In genomic region chr3:126915015-126915414, GRCh38 we compare ENCODE assay signal across 21 cellular contexts.
DNase-seq lines count a peak whose midpoint lies in the region; ATAC-seq, FAIRE-seq and TF ChIP-seq lines count a peak whose summit lies in the region.
"Had no signal": no experiment of that assay in that cellular context is flagged by ENCODE, and none has a peak within 500 bp of the region (broad histone marks: within the 10 kb centered on the region; RNA-seq: fewer than 3 reads in every experiment).

No MANE protein-coding gene starts in this region.

- in situ Hi-C loops in ACHN (cut with HindIII; ENCODE audit: low pct_ligation_motif_present, low pct_unique_long_range_greater_than_20kb, low sequenced_read_pairs) = no loop called here

- TF ChIP-seq CTCF in left ventricle myocardium inferior (IDR thresholded peaks at IDR 0.05; ENCODE audit: borderline replicate concordance) (no peak), endothelial cell of umbilical vein (IDR thresholded peaks at IDR 0.05; ENCODE audit: extremely low read depth in 1 of 2, insufficient read depth in 1 of 2, low read depth in 1 of 2, low read length in 2 of 2) (no peak), sigmoid colon (IDR thresholded peaks at IDR 0.05) (no peak), colonic mucosa (IDR thresholded peaks at IDR 0.05) (no peak)

- dilution Hi-C loops in endothelial cell of umbilical vein (cut with MboI; ENCODE audit: extremely low pct_ligation_motif_present, low sequenced_read_pairs) = no loop called here

- H3K4me1 ChIP-seq in left ventricle myocardium inferior (peaks cover 13% of the 10 kb centered on the region), endothelial cell of umbilical vein (ENCODE audit: control insufficient read depth, extremely low read depth, insufficient read depth, low read length) (peaks cover 21% of the 10 kb centered on the region), sigmoid colon (no peaks in the 10 kb centered on the region), colonic mucosa (peaks cover 4% of the 10 kb centered on the region)
- H3K4me1 ChIP-seq: BE2C had no signal

- CTCF ChIA-PET in endothelial cell of umbilical vein (lab: Charles Lee) = interaction anchor here (0.6 to 1.7 kb wide), 3 partner anchors 13 to 163 kb away, joined by 3 to 7 read pairs (median 4); no protein-coding TSS in a partner anchor

- H3K27ac ChIP-seq in left ventricle myocardium inferior (replicated peaks) (no peak overlapping the region), endothelial cell of umbilical vein (ENCODE audit: insufficient read depth, low read depth, low read length) (no peak overlapping the region), sigmoid colon (no peak overlapping the region), colonic mucosa (no peak overlapping the region)
- H3K27ac ChIP-seq: 22Rv1; BLaER1 treated with 17β-estradiol and CSF1 and Interleukin-3, amounts not matched to agents 10 nM and 100 nM; GM23248 had no signal

- no peaks in the 10 kb centered on the region for H3K79me2 ChIP-seq in endothelial cell of umbilical vein (ENCODE audit: control insufficient read depth, insufficient read depth, low read length)

- ATAC-seq in Right ventricle myocardium inferior = no peak
- ATAC-seq: GM12878, HCT116 had no signal

- H3K9me3 ChIP-seq in left ventricle myocardium inferior (replicated peaks) (peaks cover 5% of the 10 kb centered on the region), endothelial cell of umbilical vein (replicated peaks; ENCODE audit: control insufficient read depth, insufficient read depth, low read length) (no peaks in the 10 kb centered on the region), sigmoid colon (no peaks in the 10 kb centered on the region), colonic mucosa (no peaks in the 10 kb centered on the region)
- H3K9me3 ChIP-seq: BE2C had no signal

- WGBS in sigmoid colon, 2 donors = 96 to 97% methylated on average over 4 of the region's 4 CpGs

- intact Hi-C loops in Right ventricle myocardium inferior (cut with DNase I) (no loop called here), left ventricle myocardium inferior (cut with micrococcal nuclease) (no loop called here), endothelial cell of umbilical vein (cut with micrococcal nuclease) (loop anchor here (10.0 kb wide), 1 partner anchor 440 kb away; the partner anchor contains the start of gene ZXDC), sigmoid colon (cut with DNase I) (no loop called here), colonic mucosa (cut with DNase I) (no loop called here)

- no peak for TF ChIP-seq POLR2A in endothelial cell of umbilical vein (IDR thresholded peaks at IDR 0.05; ENCODE audit: low read depth, low read length)
- TF ChIP-seq POLR2A in sigmoid colon (IDR thresholded peaks at IDR 0.05) = no peak

- H3K9ac ChIP-seq in endothelial cell of umbilical vein (replicated peaks; ENCODE audit: extremely low read depth, insufficient read depth, low read length) (no peak overlapping the region), colonic mucosa (ENCODE audit: low read depth in 2 of 2, low read length in 2 of 2) (no peak overlapping the region)
- H3K9ac ChIP-seq: BLaER1 treated with 17β-estradiol and CSF1 and Interleukin-3, amounts not matched to agents 10 nM and 100 nM; GM23248 had no signal

- no peaks in the 10 kb centered on the region for H3K9me1 ChIP-seq in endothelial cell of umbilical vein (replicated peaks; ENCODE audit: control insufficient read depth, extremely low read depth, insufficient read depth, low read length)

- BruUV-seq in endothelial cell of umbilical vein (replicated peaks; lab: Mats Ljungman, UMichigan) = no TSS peak

- FAIRE-seq in endothelial cell of umbilical vein (lab: Jason Lieb, UNC) = no peak
- FAIRE-seq: A204.1, D721Med, GM12878, GM19239 had no signal

- DNase-seq in Right ventricle myocardium inferior (ENCODE audit: missing footprints) (peak; percentile 14), left ventricle myocardium inferior (no peak), endothelial cell of umbilical vein (ENCODE audit: low read depth, low spot score) (no peak), sigmoid colon (peak; percentile 50), ACHN (no peak), colonic mucosa (no peak)
- DNase-seq: AML-193; BE2C; CD4-positive, alpha-beta T cell; CD8-positive, alpha-beta memory T cell; EL; GDM1; GM23248; H9 had no signal

- no peak overlapping the region for H3K4me2 ChIP-seq in endothelial cell of umbilical vein (ENCODE audit: insufficient read depth, low read length)
- H3K4me2 ChIP-seq: BLaER1 treated with 17β-estradiol and CSF1 and Interleukin-3, amounts not matched to agents 10 nM and 100 nM had no signal

- POLR2A ChIA-PET in endothelial cell of umbilical vein (lab: Charles Lee) = no interaction called here

- H3K4me3 ChIP-seq in left ventricle myocardium inferior = no peak overlapping the region
- H3K4me3 ChIP-seq in endothelial cell of umbilical vein (replicated peaks in 1 of 3; ENCODE audit: insufficient read depth in 1 of 3, low read depth in 1 of 3, low read length in 3 of 3) = no peak overlapping the region
- no peak overlapping the region for H3K4me3 ChIP-seq in sigmoid colon
- no peak overlapping the region for H3K4me3 ChIP-seq in colonic mucosa
- H3K4me3 ChIP-seq: BLaER1 treated with 17β-estradiol and CSF1 and Interleukin-3, amounts not matched to agents 10 nM and 100 nM; GM12878; GM23248 had no signal

- H2AFZ ChIP-seq in endothelial cell of umbilical vein (ENCODE audit: low read depth, low read length) = no peak overlapping the region
- H2AFZ ChIP-seq: GM23248 had no signal

- no peaks in the 10 kb centered on the region for H4K20me1 ChIP-seq in endothelial cell of umbilical vein (replicated peaks; ENCODE audit: control insufficient read depth, extremely low read depth, insufficient read depth, low read length)

- H3K36me3 ChIP-seq in left ventricle myocardium inferior (peaks cover 7% of the 10 kb centered on the region), endothelial cell of umbilical vein (ENCODE audit: control insufficient read depth in 2 of 2, extremely low read depth in 1 of 2, insufficient read depth in 2 of 2, low read length in 2 of 2) (no peaks in the 10 kb centered on the region), sigmoid colon (peaks cover 0 to 15% (median 0%) of the 10 kb centered on the region in 4 donors), colonic mucosa (no peaks in the 10 kb centered on the region)
- H3K36me3 ChIP-seq: BE2C had no signal

- no peak for TF ChIP-seq EP300 in sigmoid colon (IDR thresholded peaks at IDR 0.05)

- H3K27me3 ChIP-seq in left ventricle myocardium inferior (ENCODE audit: low read depth) (peaks cover 4% of the 10 kb centered on the region), endothelial cell of umbilical vein (ENCODE audit: control insufficient read depth in 2 of 2, insufficient read depth in 2 of 2, low read length in 2 of 2) (peaks cover 32 to 36% of the 10 kb centered on the region in 2 experiments), sigmoid colon (no peaks in the 10 kb centered on the region), colonic mucosa (no peaks in the 10 kb centered on the region)
- H3K27me3 ChIP-seq: BE2C had no signal

TF ChIP-seq in endothelial cell of umbilical vein, 7 proteins besides CTCF, POLR2A, EP300 and RAD21:
- TF ChIP-seq MAX (IDR thresholded peaks at IDR 0.05; ENCODE audit: insufficient read depth, insufficient read length) (no peak), POLR2AphosphoS5 (IDR thresholded peaks at IDR 0.05; ENCODE audit: insufficient read depth, low read depth, low read length) (no peak), MYC (IDR thresholded peaks at IDR 0.05; ENCODE audit: low read depth, low read length) (no peak), GATA2 (IDR thresholded peaks at IDR 0.05; ENCODE audit: insufficient read depth, insufficient read length, low read depth, low read length) (no peak), EZH2 (IDR thresholded peaks at IDR 0.05; ENCODE audit: borderline replicate concordance, low read depth, low read length, severe bottlenecking) (peak; percentile 52)

Comparison
In these comparisons a context has a peak if more than half of its experiments do, and no peak if none do; other contexts are left out.
1. DNase-seq: peak in Right ventricle myocardium inferior (single experiment) and sigmoid colon (single experiment); none in left ventricle myocardium inferior (single experiment), endothelial cell of umbilical vein (single experiment), ACHN (single experiment) and colonic mucosa (single experiment).